In the genomic region with DNA sequence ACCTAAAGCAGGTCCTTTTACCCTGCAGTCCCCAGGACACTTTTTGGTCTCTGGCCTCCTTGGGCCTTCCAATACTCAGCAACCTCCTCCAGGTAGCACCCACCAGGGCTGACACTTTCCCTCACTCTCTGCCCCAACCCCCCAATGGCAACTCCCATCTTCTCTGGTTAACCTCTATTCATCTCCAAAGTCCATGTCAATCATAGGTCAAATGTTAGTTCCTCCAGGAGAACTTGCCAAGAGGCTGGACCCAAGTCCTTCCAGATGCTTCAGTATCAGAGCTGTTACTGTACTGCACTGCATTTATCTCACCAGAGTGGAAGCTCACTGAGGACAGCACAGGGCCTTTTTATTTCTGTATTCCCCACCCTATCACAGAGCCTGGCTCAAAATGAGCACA, we compare ENCODE assay signal across 1 cellular context.
TF ChIP-seq lines count a peak whose summit lies in the region.

No MANE protein-coding gene starts in this region.

TF ChIP-seq in HCT116, 20 proteins besides CTCF, POLR2A, EP300 and RAD21 (continued from another document):
- TF ChIP-seq, protein P1, sequence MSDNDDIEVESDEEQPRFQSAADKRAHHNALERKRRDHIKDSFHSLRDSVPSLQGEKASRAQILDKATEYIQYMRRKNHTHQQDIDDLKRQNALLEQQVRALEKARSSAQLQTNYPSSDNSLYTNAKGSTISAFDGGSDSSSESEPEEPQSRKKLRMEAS (IDR thresholded peaks at IDR 0.05): no peak
- no peak for TF ChIP-seq SP1 (IDR thresholded peaks at IDR 0.05; ENCODE audit: low read depth)
- TF ChIP-seq, protein P2, sequence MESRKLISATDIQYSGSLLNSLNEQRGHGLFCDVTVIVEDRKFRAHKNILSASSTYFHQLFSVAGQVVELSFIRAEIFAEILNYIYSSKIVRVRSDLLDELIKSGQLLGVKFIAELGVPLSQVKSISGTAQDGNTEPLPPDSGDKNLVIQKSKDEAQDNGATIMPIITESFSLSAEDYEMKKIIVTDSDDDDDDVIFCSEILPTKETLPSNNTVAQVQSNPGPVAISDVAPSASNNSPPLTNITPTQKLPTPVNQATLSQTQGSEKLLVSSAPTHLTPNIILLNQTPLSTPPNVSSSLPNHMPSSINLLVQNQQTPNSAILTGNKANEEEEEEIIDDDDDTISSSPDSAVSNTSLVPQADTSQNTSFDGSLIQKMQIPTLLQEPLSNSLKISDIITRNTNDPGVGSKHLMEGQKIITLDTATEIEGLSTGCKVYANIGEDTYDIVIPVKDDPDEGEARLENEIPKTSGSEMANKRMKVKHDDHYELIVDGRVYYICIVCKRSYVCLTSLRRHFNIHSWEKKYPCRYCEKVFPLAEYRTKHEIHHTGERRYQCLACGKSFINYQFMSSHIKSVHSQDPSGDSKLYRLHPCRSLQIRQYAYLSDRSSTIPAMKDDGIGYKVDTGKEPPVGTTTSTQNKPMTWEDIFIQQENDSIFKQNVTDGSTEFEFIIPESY (IDR thresholded peaks at IDR 0.05; ENCODE audit: extremely low read depth, insufficient replicate concordance, low read length): no peak
- TF ChIP-seq TCF7L2 (IDR thresholded peaks at IDR 0.05; ENCODE audit: borderline replicate concordance, extremely low read depth, insufficient read depth, insufficient read length): no peak
- no peak for TF ChIP-seq ELF1 (IDR thresholded peaks at IDR 0.05; ENCODE audit: borderline replicate concordance, low read depth)
- no peak for TF ChIP-seq CBX3 (IDR thresholded peaks at IDR 0.05; ENCODE audit: low read depth)
- TF ChIP-seq SIN3A (IDR thresholded peaks at IDR 0.05; ENCODE audit: low read depth): no peak
- no peak for TF ChIP-seq EZH2 (IDR thresholded peaks at IDR 0.05)
- no peak for TF ChIP-seq YY1 (IDR thresholded peaks at IDR 0.05; ENCODE audit: extremely low read depth, insufficient replicate concordance, low read depth, low read length)
- no peak for TF ChIP-seq EZH2phosphoT487 (IDR thresholded peaks at IDR 0.05; ENCODE audit: borderline replicate concordance)
- TF ChIP-seq ZNF274 (IDR thresholded peaks at IDR 0.05; ENCODE audit: low read depth, low read length): no peak
- TF ChIP-seq CEBPB (IDR thresholded peaks at IDR 0.05; ENCODE audit: low read depth): no peak
- TF ChIP-seq POLR2AphosphoS5 (IDR thresholded peaks at IDR 0.05; ENCODE audit: low read depth, low read length): no peak
- TF ChIP-seq EGR1 (IDR thresholded peaks at IDR 0.05; ENCODE audit: low read depth): no peak
TF ChIP-seq in HCT116: peak in this region for 0.
